13 cellular contexts compared by ENCODE assay signal in genomic region chr9:92747459-92748232, GRCh38. TPM values are rescaled to one million over a fixed set of nuclear protein-coding genes. Genes with fewer than 3 reads are reported as not detected.
A peak's percentile ranks its signal among the peaks of the same experiment; 100 is the strongest.
DNase-seq lines count a peak whose midpoint lies in the region; ATAC-seq and TF ChIP-seq lines count a peak whose summit lies in the region.
"Had no signal": no experiment of that assay in that cellular context is flagged by ENCODE, and none has a peak within 500 bp of the region (broad histone marks: within the 10 kb centered on the region; RNA-seq: fewer than 3 reads in every experiment).

No MANE protein-coding gene starts in this region.

- H3K9me3 ChIP-seq in adipocyte (ENCODE audit: control insufficient read depth, low read length): no peaks in the 10 kb centered on the region
- no peaks in the 10 kb centered on the region for H3K9me3 ChIP-seq in left lung
- H3K9me3 ChIP-seq in upper lobe of left lung: no peaks in the 10 kb centered on the region

- TF ChIP-seq EP300 in upper lobe of left lung (IDR thresholded peaks at IDR 0.05): no peak

- DNase-seq in activated naive CD4-positive, alpha-beta T cell treated with anti-CD3 and anti-CD28 coated beads, Interleukin-2, amount 50 U/mL, for 72 hours (ENCODE audit: low spot score in 2 of 2): no peak
- no peak for DNase-seq in activated naive CD4-positive, alpha-beta T cell treated with anti-CD3 and anti-CD28 coated beads, Interleukin-2, amount 50 U/mL, for 16 hours
- peak; percentile 42 for DNase-seq in adipocyte (ENCODE audit: low read depth)
- DNase-seq in left lung: no peak
- no peak for DNase-seq in upper lobe of left lung
- no peak for DNase-seq in activated CD4-positive, alpha-beta T cell treated with anti-CD3 and anti-CD28 coated beads for 36 hours
- DNase-seq: activated gamma-delta T cell treated with Interleukin-2 at 50 U/mL for 16 hours, NCI-H187 treated with DMSO at 0.1 percent for 48 hours, RPMI8226 had no signal

- no peaks in the 10 kb centered on the region for H3K27me3 ChIP-seq in adipocyte (replicated peaks; ENCODE audit: control insufficient read depth, insufficient read depth, low read length)
- H3K27me3 ChIP-seq in left lung: no peaks in the 10 kb centered on the region
- no peaks in the 10 kb centered on the region for H3K27me3 ChIP-seq in upper lobe of left lung
- H3K27me3 ChIP-seq: dorsolateral prefrontal cortex had no signal

- H3K4me3 ChIP-seq in adipocyte (ENCODE audit: low read length) (no peak overlapping the region), left lung (no peak overlapping the region), upper lobe of left lung (no peak overlapping the region)
- H3K4me3 ChIP-seq: dorsolateral prefrontal cortex had no signal

- peaks cover 0 to 2% of the 10 kb centered on the region in 2 donors for H3K9me3 Mint-ChIP-seq in activated naive CD4-positive, alpha-beta T cell treated with anti-CD3 and anti-CD28 coated beads, Interleukin-2, amount 50 U/mL, for 72 hours
- H3K9me3 Mint-ChIP-seq in activated CD4-positive, alpha-beta T cell treated with anti-CD3 and anti-CD28 coated beads for 36 hours (ENCODE audit: low read depth): no peaks in the 10 kb centered on the region

- intact Hi-C loops in left lung (cut with DNase I): no loop called here
- intact Hi-C loops in activated CD4-positive, alpha-beta T cell treated with anti-CD3 and anti-CD28 coated beads for 36 hours (cut with DNase I, micrococcal nuclease): no loop called here

- no peak overlapping the region for H3K4me3 Mint-ChIP-seq in activated CD4-positive, alpha-beta T cell treated with anti-CD3 and anti-CD28 coated beads for 36 hours

- ATAC-seq in activated naive CD4-positive, alpha-beta T cell treated with anti-CD3 and anti-CD28 coated beads, Interleukin-2, amount 50 U/mL, for 72 hours: no peak
- ATAC-seq in left lung (peak; percentile 17), upper lobe of left lung (ENCODE audit: low FRiP score in 2 of 2) (peak in 1 of 2 donors; percentile 58), HG02981 (IDR thresholded peaks at IDR 0.05; ENCODE audit: unreplicated experiment) (no peak), GM21447 (IDR thresholded peaks at IDR 0.05; ENCODE audit: unreplicated experiment) (no peak)
- no peak for ATAC-seq in activated CD4-positive, alpha-beta T cell treated with anti-CD3 and anti-CD28 coated beads for 36 hours
- ATAC-seq: activated CD4-positive, CD25-positive, alpha-beta regulatory T cell treated with anti-CD3 and anti-CD28 coated beads, Interleukin-2, amount 50 U/mL, for 24 hours had no signal

- no peak for TF ChIP-seq CTCF in left lung (IDR thresholded peaks at IDR 0.05)
- no peak for TF ChIP-seq CTCF in upper lobe of left lung (IDR thresholded peaks at IDR 0.05)

- H3K36me3 Mint-ChIP-seq in activated naive CD4-positive, alpha-beta T cell treated with anti-CD3 and anti-CD28 coated beads, Interleukin-2, amount 50 U/mL, for 72 hours: no peaks in the 10 kb centered on the region
- H3K36me3 Mint-ChIP-seq in activated CD4-positive, alpha-beta T cell treated with anti-CD3 and anti-CD28 coated beads for 36 hours (ENCODE audit: low read depth): no peaks in the 10 kb centered on the region

- POLR2A ChIA-PET in activated CD4-positive, alpha-beta T cell treated with anti-CD3 and anti-CD28 coated beads for 36 hours (lab: Charles Lee): no interaction called here

- H3K4me1 Mint-ChIP-seq in activated CD4-positive, alpha-beta T cell treated with anti-CD3 and anti-CD28 coated beads for 36 hours: peaks cover 58% of the 10 kb centered on the region

- H3K4me1 ChIP-seq in adipocyte (ENCODE audit: control insufficient read depth, insufficient read depth, low read length) (peaks cover 42% of the 10 kb centered on the region), left lung (peaks cover 23 to 71% of the 10 kb centered on the region in 2 donors), upper lobe of left lung (peaks cover 48 to 92% (median 52%) of the 10 kb centered on the region in 4 donors)

- 61 to 63% methylated on average over 6 to 9 of the region's 9 CpGs for WGBS in upper lobe of left lung, 2 donors

- TF ChIP-seq POLR2A in upper lobe of left lung (IDR thresholded peaks at IDR 0.05): no peak

- no peaks in the 10 kb centered on the region for H3K36me3 ChIP-seq in adipocyte (ENCODE audit: control insufficient read depth, insufficient read depth, low read length, severe bottlenecking)
- no peaks in the 10 kb centered on the region for H3K36me3 ChIP-seq in left lung
- H3K36me3 ChIP-seq in upper lobe of left lung: no peaks in the 10 kb centered on the region

- H3K9ac ChIP-seq in adipocyte (ENCODE audit: low read length): no peak overlapping the region

- no peaks in the 10 kb centered on the region for H3K27me3 Mint-ChIP-seq in activated CD4-positive, alpha-beta T cell treated with anti-CD3 and anti-CD28 coated beads for 36 hours

- H3K27ac Mint-ChIP-seq in activated naive CD4-positive, alpha-beta T cell treated with anti-CD3 and anti-CD28 coated beads, Interleukin-2, amount 50 U/mL, for 72 hours: peak overlapping the region; percentile 2 to 81
- no peak overlapping the region for H3K27ac Mint-ChIP-seq in activated CD4-positive, alpha-beta T cell treated with anti-CD3 and anti-CD28 coated beads for 36 hours

- CTCF ChIA-PET in activated CD4-positive, alpha-beta T cell treated with anti-CD3 and anti-CD28 coated beads for 36 hours (lab: Charles Lee): interaction anchor here (0.7 to 1.7 kb wide), 3 partner anchors 10 to 43 kb away, joined by 3 read pairs; no protein-coding TSS in a partner anchor

- no peak overlapping the region for H3K27ac ChIP-seq in left lung
- H3K27ac ChIP-seq in upper lobe of left lung: peak overlapping the region in 3 of 4 donors; percentile 20 to 60 (median 52)

RNA-seq across cellular contexts. Expression of gene BICD2, which starts 17.0 kb away (rescaled TPM):
- total RNA-seq in activated naive CD4-positive, alpha-beta T cell treated with anti-CD3 and anti-CD28 coated beads, Interleukin-2, amount 50 U/mL, for 72 hours: 10 to 100 TPM; 15.0 to 15.3 TPM
- 10 to 100 TPM; 33.7 to 34.5 TPM for total RNA-seq in left lung
- total RNA-seq in upper lobe of left lung: 10 to 100 TPM; 33.8 to 50.1 (median 45.1) TPM
- total RNA-seq in activated CD4-positive, alpha-beta T cell treated with anti-CD3 and anti-CD28 coated beads for 36 hours: 10 to 100 TPM; 13.3 to 14.2 TPM

Comparison
In these comparisons a context has a peak if more than half of its experiments do, and no peak if none do; other contexts are left out.
1. H3K27ac ChIP-seq: peak in upper lobe of left lung (3 of 4); none in left lung (0 of 2).